In genomic region chr14:101876539-101876938, GRCh38 we compare ENCODE assay signal across 1 cellular context.
TF ChIP-seq lines count a peak whose summit lies in the region.

No MANE protein-coding gene starts in this region.

TF ChIP-seq in SK-N-SH, 30 proteins besides CTCF, POLR2A, EP300 and RAD21 (continued from another document):
- TF ChIP-seq PBX3 (IDR thresholded peaks at IDR 0.05): peak; percentile 61
- no peak for TF ChIP-seq JUND (IDR thresholded peaks at IDR 0.05)
- peak; percentile 90 for TF ChIP-seq TCF12 (IDR thresholded peaks at IDR 0.05)
- no peak for TF ChIP-seq SMC3 (IDR thresholded peaks at IDR 0.05; ENCODE audit: low read depth, low read length)
- TF ChIP-seq MEF2A (IDR thresholded peaks at IDR 0.05; ENCODE audit: borderline replicate concordance, low read depth): no peak
- TF ChIP-seq, protein P1, sequence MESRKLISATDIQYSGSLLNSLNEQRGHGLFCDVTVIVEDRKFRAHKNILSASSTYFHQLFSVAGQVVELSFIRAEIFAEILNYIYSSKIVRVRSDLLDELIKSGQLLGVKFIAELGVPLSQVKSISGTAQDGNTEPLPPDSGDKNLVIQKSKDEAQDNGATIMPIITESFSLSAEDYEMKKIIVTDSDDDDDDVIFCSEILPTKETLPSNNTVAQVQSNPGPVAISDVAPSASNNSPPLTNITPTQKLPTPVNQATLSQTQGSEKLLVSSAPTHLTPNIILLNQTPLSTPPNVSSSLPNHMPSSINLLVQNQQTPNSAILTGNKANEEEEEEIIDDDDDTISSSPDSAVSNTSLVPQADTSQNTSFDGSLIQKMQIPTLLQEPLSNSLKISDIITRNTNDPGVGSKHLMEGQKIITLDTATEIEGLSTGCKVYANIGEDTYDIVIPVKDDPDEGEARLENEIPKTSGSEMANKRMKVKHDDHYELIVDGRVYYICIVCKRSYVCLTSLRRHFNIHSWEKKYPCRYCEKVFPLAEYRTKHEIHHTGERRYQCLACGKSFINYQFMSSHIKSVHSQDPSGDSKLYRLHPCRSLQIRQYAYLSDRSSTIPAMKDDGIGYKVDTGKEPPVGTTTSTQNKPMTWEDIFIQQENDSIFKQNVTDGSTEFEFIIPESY (IDR thresholded peaks at IDR 0.05; ENCODE audit: borderline replicate concordance, low read depth): no peak
- TF ChIP-seq SIN3A (IDR thresholded peaks at IDR 0.05; ENCODE audit: borderline replicate concordance, low read depth, low read length): no peak
- TF ChIP-seq FOSL2 (IDR thresholded peaks at IDR 0.05; ENCODE audit: borderline replicate concordance, low read depth): no peak
- TF ChIP-seq MAX (IDR thresholded peaks at IDR 0.05; ENCODE audit: low read depth): no peak
- peak; percentile 87 for TF ChIP-seq CHD2 (IDR thresholded peaks at IDR 0.05; ENCODE audit: low read length, partially characterized antibody)
- TF ChIP-seq ELF1 (IDR thresholded peaks at IDR 0.05): no peak
- peak; percentile 97 for TF ChIP-seq MXI1 (IDR thresholded peaks at IDR 0.05; ENCODE audit: low read depth, low read length)
- no peak for TF ChIP-seq GABPA (IDR thresholded peaks at IDR 0.05; ENCODE audit: low read depth)
- TF ChIP-seq EZH2phosphoT487 (IDR thresholded peaks at IDR 0.05; ENCODE audit: borderline replicate concordance, low read depth): no peak
- no peak for TF ChIP-seq TAF1 (IDR thresholded peaks at IDR 0.05; ENCODE audit: borderline replicate concordance, low read depth, low read length)
- no peak for TF ChIP-seq FOXM1 (IDR thresholded peaks at IDR 0.05; ENCODE audit: low read depth)
- TF ChIP-seq USF2 (IDR thresholded peaks at IDR 0.05; ENCODE audit: borderline replicate concordance, low read depth, low read length): peak; percentile 43; the same call in 1 of the 2 replicates
- TF ChIP-seq RXRA (IDR thresholded peaks at IDR 0.05; ENCODE audit: borderline replicate concordance, low read depth): no peak
- peak; percentile 96 for TF ChIP-seq FOXJ3 (CRISPR knock-in tag; IDR thresholded peaks at IDR 0.05)
- TF ChIP-seq RFX5 (IDR thresholded peaks at IDR 0.05; ENCODE audit: low read length): 0 out of 2 replicates have a peak, but pooled peaks have one; percentile 29
- TF ChIP-seq, protein P2, sequence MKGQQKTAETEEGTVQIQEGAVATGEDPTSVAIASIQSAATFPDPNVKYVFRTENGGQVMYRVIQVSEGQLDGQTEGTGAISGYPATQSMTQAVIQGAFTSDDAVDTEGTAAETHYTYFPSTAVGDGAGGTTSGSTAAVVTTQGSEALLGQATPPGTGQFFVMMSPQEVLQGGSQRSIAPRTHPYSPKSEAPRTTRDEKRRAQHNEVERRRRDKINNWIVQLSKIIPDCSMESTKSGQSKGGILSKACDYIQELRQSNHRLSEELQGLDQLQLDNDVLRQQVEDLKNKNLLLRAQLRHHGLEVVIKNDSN (IDR thresholded peaks at IDR 0.05; ENCODE audit: borderline replicate concordance, low read depth): peak; percentile 61; the same call in 1 of the 2 replicates
- TF ChIP-seq RCOR1 (IDR thresholded peaks at IDR 0.05; ENCODE audit: low read length): peak; percentile 97
- TF ChIP-seq, protein P3, sequence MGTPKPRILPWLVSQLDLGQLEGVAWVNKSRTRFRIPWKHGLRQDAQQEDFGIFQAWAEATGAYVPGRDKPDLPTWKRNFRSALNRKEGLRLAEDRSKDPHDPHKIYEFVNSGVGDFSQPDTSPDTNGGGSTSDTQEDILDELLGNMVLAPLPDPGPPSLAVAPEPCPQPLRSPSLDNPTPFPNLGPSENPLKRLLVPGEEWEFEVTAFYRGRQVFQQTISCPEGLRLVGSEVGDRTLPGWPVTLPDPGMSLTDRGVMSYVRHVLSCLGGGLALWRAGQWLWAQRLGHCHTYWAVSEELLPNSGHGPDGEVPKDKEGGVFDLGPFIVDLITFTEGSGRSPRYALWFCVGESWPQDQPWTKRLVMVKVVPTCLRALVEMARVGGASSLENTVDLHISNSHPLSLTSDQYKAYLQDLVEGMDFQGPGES (IDR thresholded peaks at IDR 0.05; ENCODE audit: low read depth, low read length): no peak
- TF ChIP-seq NRF1 (IDR thresholded peaks at IDR 0.05; ENCODE audit: low read depth, low read length): no peak
